Comparison of ENCODE assay signal across 1 cellular context in genomic region chr2:191171708-191172355, GRCh38.
TF ChIP-seq lines count a peak whose summit lies in the region.

No MANE protein-coding gene starts in this region.

TF ChIP-seq in A549, 52 proteins besides CTCF, POLR2A, EP300 and RAD21 (continued from another document):
- peak; percentile 59; the same call in 1 of the 2 replicates for TF ChIP-seq HOXB5 (CRISPR knock-in tag; IDR thresholded peaks at IDR 0.05)
- TF ChIP-seq HES2 (IDR thresholded peaks at IDR 0.05): no peak
- no peak for TF ChIP-seq HMGXB4 (CRISPR knock-in tag; IDR thresholded peaks at IDR 0.05; ENCODE audit: borderline replicate concordance)
- no peak for TF ChIP-seq CHD2 (IDR thresholded peaks at IDR 0.05; ENCODE audit: low read length, partially characterized antibody)
- TF ChIP-seq BHLHE40 (IDR thresholded peaks at IDR 0.05; ENCODE audit: low read depth, low read length): no peak
- TF ChIP-seq GATA3 (IDR thresholded peaks at IDR 0.05; ENCODE audit: borderline replicate concordance): peak; percentile 98
- TF ChIP-seq JUNB (IDR thresholded peaks at IDR 0.05): peak; percentile 92
- peak; percentile 28; the same call in 1 of the 3 replicates for TF ChIP-seq SMC3 (IDR thresholded peaks at IDR 0.05)
- no peak for TF ChIP-seq ZC3H11A (IDR thresholded peaks at IDR 0.05)
- TF ChIP-seq PBX3 (IDR thresholded peaks at IDR 0.05): peak; percentile 75; the same call in 1 of the 2 replicates
- TF ChIP-seq CEBPB (IDR thresholded peaks at IDR 0.05): peak; percentile 71 to 94
- TF ChIP-seq CBX2 (IDR thresholded peaks at IDR 0.05; ENCODE audit: borderline replicate concordance, low read depth): no peak
- TF ChIP-seq HOXB13 (CRISPR knock-in tag; IDR thresholded peaks at IDR 0.05; ENCODE audit: low read depth): peak; percentile 36; the same call in 1 of the 2 replicates
- no peak for TF ChIP-seq KDM1A (IDR thresholded peaks at IDR 0.05; ENCODE audit: low read depth)
- TF ChIP-seq FOSB (CRISPR knock-in tag; IDR thresholded peaks at IDR 0.05): no peak
